16 cellular contexts compared by ENCODE assay signal in genomic region chr1:159196543-159196942, GRCh38. TPM values are rescaled to one million over a fixed set of nuclear protein-coding genes. Genes with fewer than 3 reads are reported as not detected.
A peak's percentile ranks its signal among the peaks of the same experiment; 100 is the strongest.
DNase-seq lines count a peak whose midpoint lies in the region; ATAC-seq and TF ChIP-seq lines count a peak whose summit lies in the region.
"Had no signal": no experiment of that assay in that cellular context is flagged by ENCODE, and none has a peak within 500 bp of the region (broad histone marks: within the 10 kb centered on the region; RNA-seq: fewer than 3 reads in every experiment).

No MANE protein-coding gene starts in this region.

- dilution Hi-C loops in mammary epithelial cell (cut with HindIII; ENCODE audit: low sequenced_read_pairs), result no loop called here

- H3K27me3 Mint-ChIP-seq in MCF 10A (ENCODE audit: insufficient read depth, unreplicated experiment) (no peaks in the 10 kb centered on the region), type B pancreatic cell (peaks cover 14% of the 10 kb centered on the region)
- H3K27me3 Mint-ChIP-seq: brain had no signal

- H3K27ac Mint-ChIP-seq in MCF 10A (ENCODE audit: low read depth, unreplicated experiment) (no peak overlapping the region), type B pancreatic cell (no peak overlapping the region)
- H3K27ac Mint-ChIP-seq: immature natural killer cell had no signal

- H2AFZ ChIP-seq in mammary epithelial cell (ENCODE audit: low read depth, low read length) (no peak overlapping the region), OCI-LY7 (ENCODE audit: low read length) (no peak overlapping the region)

- H3K27me3 ChIP-seq in mammary epithelial cell (ENCODE audit: insufficient read depth, low read length) (no peaks in the 10 kb centered on the region), upper lobe of left lung (no peaks in the 10 kb centered on the region)

- POLR2A ChIA-PET in MCF 10A (lab: Yijun Ruan, JAX) (interaction anchor here (0.5 to 0.8 kb wide), 3 partner anchors 17 to 1064 kb away, joined by 3 read pairs; no protein-coding TSS in a partner anchor), OCI-LY7 (lab: Charles Lee) (no interaction called here)

- H3K9me3 Mint-ChIP-seq in MCF 10A (ENCODE audit: unreplicated experiment) (no peaks in the 10 kb centered on the region), type B pancreatic cell (no peaks in the 10 kb centered on the region)
- H3K9me3 Mint-ChIP-seq: activated T-cell treated with anti-CD3 and anti-CD28 coated beads, Interleukin-2, amount 50 U/mL, for 4 hours; brain; immature natural killer cell had no signal

- ATAC-seq in upper lobe of left lung (ENCODE audit: low FRiP score in 2 of 2), result no peak
- ATAC-seq: activated T-cell treated with anti-CD3 and anti-CD28 coated beads, Interleukin-2, amount 50 U/mL, for 4 hours had no signal

- CTCF ChIA-PET in mammary epithelial cell (lab: Charles Lee; ENCODE audit: low non-redundant PET) (interaction anchor here (0.7 kb wide), 1 partner anchor 693 kb away, joined by 4 read pairs; no protein-coding TSS in a partner anchor), MCF 10A (lab: Yijun Ruan, JAX) (interaction anchor here (0.6 to 12.7 kb wide), 36 partner anchors 10 to 935 kb away, joined by 3 to 386 read pairs (median 6); partner anchors contain the start of genes ACKR1, CADM3 and DUSP23), OCI-LY7 (lab: Charles Lee; ENCODE audit: unreplicated experiment) (no interaction called here)

- no peak overlapping the region for H3K4me2 ChIP-seq in mammary epithelial cell (ENCODE audit: insufficient read depth, low read depth, low read length)
- no peak overlapping the region for H3K4me2 ChIP-seq in OCI-LY7 (ENCODE audit: low read length)

- H3K4me3 Mint-ChIP-seq in MCF 10A (ENCODE audit: unreplicated experiment) (no peak overlapping the region), type B pancreatic cell (no peak overlapping the region)
- H3K4me3 Mint-ChIP-seq: activated T-cell treated with anti-CD3 and anti-CD28 coated beads, Interleukin-2, amount 50 U/mL, for 4 hours; brain; immature natural killer cell had no signal

- H3K27ac ChIP-seq in mammary epithelial cell (ENCODE audit: insufficient read depth, low read depth, low read length), result no peak overlapping the region
- H3K27ac ChIP-seq in OCI-LY7 (ENCODE audit: low read depth, low read length, poor library complexity, severe bottlenecking), result no peak overlapping the region
- no peak overlapping the region for H3K27ac ChIP-seq in upper lobe of left lung
- H3K27ac ChIP-seq: epithelial cell of prostate, tibial artery had no signal

- H3K4me1 ChIP-seq in mammary epithelial cell (ENCODE audit: insufficient read depth, low read length), result no peaks in the 10 kb centered on the region
- no peaks in the 10 kb centered on the region for H3K4me1 ChIP-seq in OCI-LY7 (ENCODE audit: insufficient read depth, low read length, poor library complexity, severe bottlenecking)
- peaks cover 2 to 7% (median 6%) of the 10 kb centered on the region in 4 donors for H3K4me1 ChIP-seq in upper lobe of left lung
- H3K4me1 ChIP-seq: tibial artery had no signal

- TF ChIP-seq POLR2A in upper lobe of left lung (IDR thresholded peaks at IDR 0.05), result no peak

- WGBS in mammary epithelial cell (ENCODE audit: low coverage, missing lambda C conversion rate), result 50% methylated on average over 5 of the region's 5 CpGs
- 73 to 81% methylated on average over 5 of the region's 5 CpGs for WGBS in upper lobe of left lung, 2 donors

- H3K9me2 ChIP-seq in OCI-LY7 (ENCODE audit: insufficient read depth, low read length), result no peaks in the 10 kb centered on the region

- DNase-seq in mammary epithelial cell, result no peak
- no peak for DNase-seq in MCF 10A (ENCODE audit: unreplicated experiment)
- no peak for DNase-seq in OCI-LY7 (ENCODE audit: low spot score)
- DNase-seq in epithelial cell of proximal tubule (ENCODE audit: low read depth), result no peak
- no peak for DNase-seq in type B pancreatic cell (ENCODE audit: extremely low spot score, unreplicated experiment)
- DNase-seq in NCI-H128 (lab: John Stamatoyannopoulos, UW; ENCODE audit: unreplicated experiment), result no peak
- DNase-seq in UCSD-AML1 (lab: John Stamatoyannopoulos, UW; ENCODE audit: unreplicated experiment), result no peak
- DNase-seq in upper lobe of left lung, result no peak
- DNase-seq: activated CD4-positive, CD25-positive, alpha-beta regulatory T cell; activated T-cell treated with anti-CD3 and anti-CD28 coated beads, Interleukin-2, amount 50 U/mL, for 4 hours; GOT3; immature natural killer cell; IMR-90; tibial artery had no signal

- H3K9me3 ChIP-seq in mammary epithelial cell (replicated peaks; ENCODE audit: insufficient read depth, low read length) (no peaks in the 10 kb centered on the region), OCI-LY7 (ENCODE audit: low read length) (no peaks in the 10 kb centered on the region), upper lobe of left lung (no peaks in the 10 kb centered on the region)
- H3K9me3 ChIP-seq: tibial artery had no signal

- no peak overlapping the region for H3K4me3 ChIP-seq in mammary epithelial cell (replicated peaks in 1 of 3; ENCODE audit: insufficient read depth in 1 of 3, low read depth in 2 of 3, low read length in 3 of 3)
- H3K4me3 ChIP-seq in OCI-LY7 (ENCODE audit: low read depth, low read length, poor library complexity, severe bottlenecking), result no peak overlapping the region
- no peak overlapping the region for H3K4me3 ChIP-seq in epithelial cell of proximal tubule (ENCODE audit: low read depth, low read length)
- no peak overlapping the region for H3K4me3 ChIP-seq in upper lobe of left lung
- H3K4me3 ChIP-seq: tibial artery had no signal

- BruUV-seq in mammary epithelial cell (replicated peaks; lab: Mats Ljungman, UMichigan) (no TSS peak), MCF 10A (replicated peaks; lab: Mats Ljungman, UMichigan) (no TSS peak), OCI-LY7 (replicated peaks; lab: Mats Ljungman, UMichigan) (no TSS peak)

- H3K4me1 Mint-ChIP-seq in MCF 10A (ENCODE audit: insufficient read depth, unreplicated experiment), result peaks cover 21% of the 10 kb centered on the region
- H3K4me1 Mint-ChIP-seq in type B pancreatic cell (ENCODE audit: unreplicated experiment), result peaks cover 8% of the 10 kb centered on the region

- H3K9ac ChIP-seq in mammary epithelial cell (ENCODE audit: insufficient read depth, low read length), result no peak overlapping the region

- H3K36me3 Mint-ChIP-seq in MCF 10A (ENCODE audit: insufficient read depth, unreplicated experiment) (peaks cover 94% of the 10 kb centered on the region), type B pancreatic cell (no peaks in the 10 kb centered on the region)
- H3K36me3 Mint-ChIP-seq: immature natural killer cell had no signal

- in situ Hi-C loops in mammary epithelial cell (cut with MboI; ENCODE audit: low sequenced_read_pairs in 2 of 2), result loop anchor here in 1 of 2 donors (5.0 kb wide), 1 partner anchor 34 kb away; no protein-coding TSS in a partner anchor

- H3K79me2 ChIP-seq in mammary epithelial cell (ENCODE audit: insufficient read depth, low read length) (no peaks in the 10 kb centered on the region), OCI-LY7 (ENCODE audit: insufficient read depth, low read depth, low read length) (no peaks in the 10 kb centered on the region)

- intact Hi-C loops in mammary epithelial cell (cut with micrococcal nuclease) (no loop called here), MCF 10A (cut with micrococcal nuclease) (no loop called here), OCI-LY7 (cut with micrococcal nuclease; ENCODE audit: unreplicated experiment) (loop anchor here (5.0 kb wide), 2 partner anchors 34 to 64 kb away; no protein-coding TSS in a partner anchor)

- TF ChIP-seq EP300 in upper lobe of left lung (IDR thresholded peaks at IDR 0.05), result no peak

- peak; percentile 27 to 41 for TF ChIP-seq CTCF in mammary epithelial cell (conservative IDR thresholded peaks at IDR 0.05 in 1 of 2, IDR thresholded peaks at IDR 0.05 in 1 of 2; ENCODE audit: extremely low read depth in 1 of 2, insufficient read depth in 1 of 2, low read depth in 1 of 2, low read length in 2 of 2)
- no peak for TF ChIP-seq CTCF in MCF 10A (IDR thresholded peaks at IDR 0.05; ENCODE audit: unreplicated experiment)
- peak; percentile 54 for TF ChIP-seq CTCF in OCI-LY7 (conservative IDR thresholded peaks at IDR 0.05; ENCODE audit: low read length)
- TF ChIP-seq CTCF in epithelial cell of proximal tubule (conservative IDR thresholded peaks at IDR 0.05; ENCODE audit: low read depth, low read length), result peak; percentile 39
- peak; percentile 48 for TF ChIP-seq CTCF in type B pancreatic cell (conservative IDR thresholded peaks at IDR 0.05)
- TF ChIP-seq CTCF in upper lobe of left lung (IDR thresholded peaks at IDR 0.05), result no peak

- H3K36me3 ChIP-seq in mammary epithelial cell (ENCODE audit: insufficient read depth, low read length) (no peaks in the 10 kb centered on the region), OCI-LY7 (ENCODE audit: insufficient read depth, low read length) (no peaks in the 10 kb centered on the region), upper lobe of left lung (no peaks in the 10 kb centered on the region)

- H4K20me1 ChIP-seq in mammary epithelial cell (ENCODE audit: insufficient read depth, low read length) (no peaks in the 10 kb centered on the region), OCI-LY7 (ENCODE audit: insufficient read depth, low read length) (no peaks in the 10 kb centered on the region)

RNA-seq across cellular contexts. Expression of gene ACKR1, which starts 8.1 kb away (rescaled TPM):
- not detected for total RNA-seq in mammary epithelial cell
- polyA plus RNA-seq in mammary epithelial cell, result not detected
- not detected for polyA minus RNA-seq in mammary epithelial cell
- total RNA-seq in MCF 10A (2022), result 45.6 and 47.6 TPM in 2 replicates
- total RNA-seq in OCI-LY7 (2014; rRNA removed; shearing (Covaris generic)), result not detected in 2 replicates
- total RNA-seq in OCI-LY7 (2022), result not detected in 2 replicates
- total RNA-seq in epithelial cell of proximal tubule, result not detected in 2 replicates
- 0.17 and 0.63 TPM in 2 replicates for total RNA-seq in type B pancreatic cell (ENCODE audit: low replicate concordance)
- 100 to 1,000 TPM in 1 of 6 donors, 10 to 100 TPM in 4, 1 to 10 TPM in 1; 2.1 to 133 (median 38.4) TPM for total RNA-seq in upper lobe of left lung
- total RNA-seq: IMR-90 had no signal
- polyA plus RNA-seq: immature natural killer cell, IMR-90 had no signal

RNA-seq across cellular contexts. Expression of gene CADM3, which starts 25.1 kb away (rescaled TPM):
- under 1 TPM in 1 of 2 donors, not detected in 1; 0.67 TPM for total RNA-seq in mammary epithelial cell
- 0.03 TPM for polyA plus RNA-seq in mammary epithelial cell
- not detected for polyA minus RNA-seq in mammary epithelial cell
- 207 and 222 TPM in 2 replicates for total RNA-seq in MCF 10A (2022)
- total RNA-seq in OCI-LY7 (2014; rRNA removed; shearing (Covaris generic)), result not detected in 2 replicates
- total RNA-seq in OCI-LY7 (2022), result not detected in 2 replicates
- not detected in 2 replicates for total RNA-seq in epithelial cell of proximal tubule
- 3.4 and 5.8 TPM in 2 replicates for total RNA-seq in type B pancreatic cell (ENCODE audit: low replicate concordance)
- 10 to 100 TPM in 1 of 6 donors, 1 to 10 TPM in 4, under 1 TPM in 1; 0.98 to 16.0 (median 2.0) TPM for total RNA-seq in upper lobe of left lung
- total RNA-seq: activated T-cell treated with anti-CD3 and anti-CD28 coated beads, Interleukin-2, amount 50 U/mL, for 4 hours; IMR-90 had no signal
- polyA plus RNA-seq: immature natural killer cell, IMR-90 had no signal

Comparison
In these comparisons a context has a peak if more than half of its experiments do, and no peak if none do; other contexts are left out.
1. CTCF ChIP-seq: peak in mammary epithelial cell (2 of 2), OCI-LY7 (single experiment), epithelial cell of proximal tubule (single experiment) and type B pancreatic cell (single experiment); none in MCF 10A (single experiment) and upper lobe of left lung (0 of 6).
2. RNA of gene CADM3, which starts 25.1 kb away (total RNA-seq): 207 to 222 TPM in MCF 10A; 3.4 to 5.8 TPM in type B pancreatic cell, 0.98 to 16.0 TPM in upper lobe of left lung, 0.67 TPM in mammary epithelial cell, not detected in OCI-LY7 and not detected in epithelial cell of proximal tubule; every median in the first group is over 10 times any median in the second.